In genomic region chr2:199680482-199680881, GRCh38 we compare ENCODE assay signal across 23 cellular contexts.
"Had no signal": no experiment of that assay in that cellular context is flagged by ENCODE, and none has a peak within 500 bp of the region (broad histone marks: within the 10 kb centered on the region; RNA-seq: fewer than 3 reads in every experiment).

No MANE protein-coding gene starts in this region.

- H3K4me1 ChIP-seq: ascending aorta, colonic mucosa, SJSA1 had no signal

- H2AFZ ChIP-seq: PC-9 had no signal

- H3K9me3 ChIP-seq: ascending aorta, colonic mucosa, SJSA1 had no signal

- DNase-seq: activated CD4-positive, alpha-beta T cell treated with anti-CD3 and anti-CD28 coated beads, Interleukin-2, amount 10 ng/mL, durations not matched to agents 24 days and 14 days; activated CD4-positive, alpha-beta T cell treated with anti-CD3 and anti-CD28 coated beads, Interleukin-2, amount 50 U/mL, for 4 hours; activated CD8-positive, alpha-beta T cell treated with anti-CD3 and anti-CD28 coated beads for 36 hours; activated effector memory CD4-positive, alpha-beta T cell treated with anti-CD3 and anti-CD28 coated beads, Interleukin-2, amount 50 U/mL, for 16 hours; activated naive CD4-positive, alpha-beta T cell treated with Interleukin-2 at 50 U/mL for 16 hours; activated naive CD8-positive, alpha-beta T cell treated with anti-CD3 and anti-CD28 coated beads, Interleukin-2, amount 10 ng/mL, durations not matched to agents 7 days and 5 days; activated T-cell treated with anti-CD3 and anti-CD28 coated beads, Interleukin-2, amount 50 U/mL, for 1 hour; activated T-cell treated with anti-CD3 and anti-CD28 coated beads, Interleukin-2, amount 50 U/mL, for 72 hours; amygdala; colonic mucosa; NCI-H187 treated with DMSO at 0.1 percent for 48 hours; NCI-H2081; NCI-H524 treated with DMSO at 0.1 percent for 48 hours; NK-92 treated with Interleukin-12 subunit alpha and Interleukin-12 subunit beta, amount 100 ng/mL, for 24 hours; PC-9; SW 1271; T1000 had no signal

- H3K27ac ChIP-seq: ascending aorta, cardiac muscle cell, colonic mucosa, PC-9, RWPE1, SJSA1 had no signal

- H3K4me2 ChIP-seq: PC-9 had no signal

- FAIRE-seq: RCC 7860, TTC549 had no signal

- H3K4me3 ChIP-seq: ascending aorta, cardiac muscle cell, colonic mucosa, PC-9, SJSA1 had no signal

- H3K27me3 ChIP-seq: ascending aorta, cardiac muscle cell, colonic mucosa, SJSA1 had no signal

- H3K36me3 ChIP-seq: ascending aorta, cardiac muscle cell, colonic mucosa, SJSA1 had no signal
